In the genomic region with DNA sequence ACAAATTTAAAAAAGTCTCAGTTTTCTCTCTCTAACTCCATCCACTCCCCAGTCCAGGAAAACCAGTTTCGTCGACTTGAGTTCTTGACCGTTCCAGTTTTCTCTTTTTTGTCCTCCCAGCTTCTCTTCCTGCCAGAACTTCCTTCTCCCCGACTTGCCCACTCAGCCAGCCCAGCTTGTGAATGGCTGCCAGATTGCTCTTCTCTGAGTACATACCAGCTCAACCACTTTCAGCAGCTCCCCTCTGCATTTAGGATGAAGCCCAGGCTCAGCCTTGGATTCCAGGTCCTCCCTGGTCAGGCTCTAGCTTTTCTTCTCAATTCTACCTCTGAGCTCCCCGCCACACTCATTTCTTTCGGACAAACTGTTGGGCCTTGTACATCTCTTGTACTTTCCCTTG, we compare ENCODE assay signal across 20 cellular contexts. TPM values are rescaled to one million over a fixed set of nuclear protein-coding genes. Genes with fewer than 3 reads are reported as not detected.
A peak's percentile ranks its signal among the peaks of the same experiment; 100 is the strongest.
DNase-seq lines count a peak whose midpoint lies in the region; ATAC-seq, FAIRE-seq and TF ChIP-seq lines count a peak whose summit lies in the region.
"Had no signal": no experiment of that assay in that cellular context is flagged by ENCODE, and none has a peak within 500 bp of the region (broad histone marks: within the 10 kb centered on the region; RNA-seq: fewer than 3 reads in every experiment).

No MANE protein-coding gene starts in this region.

- TF ChIP-seq POLR2A in breast epithelium (IDR thresholded peaks at IDR 0.05): no peak

- no peaks in the 10 kb centered on the region for H3K27me3 ChIP-seq in breast epithelium

- H3K9me3 Mint-ChIP-seq in nephron: no peaks in the 10 kb centered on the region
- H3K9me3 Mint-ChIP-seq: H9 had no signal

- H3K4me1 Mint-ChIP-seq in nephron: peaks cover 38% of the 10 kb centered on the region

- H3K36me3 ChIP-seq in breast epithelium: no peaks in the 10 kb centered on the region
- H3K36me3 ChIP-seq in kidney (ENCODE audit: control insufficient read depth in 1 of 2, insufficient read depth in 2 of 2, low read length in 2 of 2): no peaks in the 10 kb centered on the region

- H3K4me3 ChIP-seq in breast epithelium: no peak overlapping the region
- peak overlapping the region; percentile 85 to 86 for H3K4me3 ChIP-seq in kidney (ENCODE audit: low read length in 2 of 2)

- no peak overlapping the region for H3K4me3 Mint-ChIP-seq in nephron
- H3K4me3 Mint-ChIP-seq: H9 had no signal

- FAIRE-seq in kidney (lab: Jason Lieb, UNC): no peak
- FAIRE-seq: A204.1 had no signal

- ATAC-seq in GM18873 (IDR thresholded peaks at IDR 0.05; ENCODE audit: low FRiP score, unreplicated experiment): no peak
- no peak for ATAC-seq in activated CD4-positive, CD25-positive, alpha-beta regulatory T cell treated with anti-CD3 and anti-CD28 coated beads, Interleukin-2, amount 50 U/mL, for 24 hours
- ATAC-seq: Panc1 had no signal

- DNase-seq in breast epithelium (ENCODE audit: low spot score in 2 of 2): peak in 1 of 2 donors; percentile 33
- DNase-seq in kidney: no peak
- DNase-seq in central memory CD4-positive, alpha-beta T cell: no peak
- no peak for DNase-seq in NCI-H345 treated with DMSO at 0.1 percent for 48 hours (lab: John Stamatoyannopoulos, UW; ENCODE audit: unreplicated experiment)
- DNase-seq: C1 segment of cervical spinal cord, COR-L47, DMS153, H9, KBM-7, NCI-H1048, NCI-H1436 treated with DMSO at 0.1 percent for 48 hours, NCI-H2029 treated with DMSO at 0.1 percent for 48 hours, NCI-H510A, NCI-H82 had no signal

- peak overlapping the region; percentile 1 to 40 (median 19) for H3K27ac Mint-ChIP-seq in nephron
- H3K27ac Mint-ChIP-seq: H9 had no signal

- H3K4me1 ChIP-seq in breast epithelium (peaks cover 0 to 7% of the 10 kb centered on the region in 2 donors), kidney (ENCODE audit: control insufficient read depth in 1 of 2, insufficient read depth in 1 of 2, low read depth in 1 of 2, low read length in 2 of 2) (peaks cover 3 to 8% of the 10 kb centered on the region in 2 donors)

- intact Hi-C loops in breast epithelium (cut with DNase I; ENCODE audit: low total_unique reads): no loop called here
- intact Hi-C loops in kidney (cut with DNase I): loop anchor here (10.0 kb wide), 1 partner anchor 49 kb away; a partner anchor contains a TSS

- H3K27ac ChIP-seq in C4-2B (peak overlapping the region; percentile 54), breast epithelium (peak overlapping the region; percentile 29 to 58), kidney (ENCODE audit: low read depth in 2 of 2, low read length in 2 of 2) (peak overlapping the region; percentile 26 to 61)

- peaks cover 12% of the 10 kb centered on the region for H3K27me3 Mint-ChIP-seq in nephron (ENCODE audit: low read depth)

- H3K36me3 Mint-ChIP-seq in nephron (ENCODE audit: low read depth): no peaks in the 10 kb centered on the region

- H3K9ac ChIP-seq in kidney (ENCODE audit: low read length in 2 of 2): peak overlapping the region in 1 of 2 donors; percentile 81

- H3K9me3 ChIP-seq in breast epithelium: no peaks in the 10 kb centered on the region
- no peaks in the 10 kb centered on the region for H3K9me3 ChIP-seq in kidney (ENCODE audit: control insufficient read depth in 1 of 2, low read length in 2 of 2)

- no peak for TF ChIP-seq CTCF in C4-2B (conservative IDR thresholded peaks at IDR 0.05)
- TF ChIP-seq CTCF in breast epithelium (IDR thresholded peaks at IDR 0.05): no peak
- TF ChIP-seq CTCF in kidney (IDR thresholded peaks at IDR 0.05; ENCODE audit: borderline replicate concordance, extremely low read depth, insufficient read depth): no peak
- no peak for TF ChIP-seq CTCF in nephron (IDR thresholded peaks at IDR 0.05; ENCODE audit: unreplicated experiment in 3 of 3)

RNA-seq across cellular contexts. Expression of a gene that starts 1.4 kb away (rescaled TPM):
- total RNA-seq in breast epithelium: 1 to 10 TPM in 1 of 3 donors, under 1 TPM in 1, not detected in 1; 0.59 to 8.2 TPM
- total RNA-seq in kidney: 2.9 TPM
- 40.6 TPM for polyA plus RNA-seq in kidney (ENCODE audit: insufficient read depth, low read depth, low replicate concordance)
- total RNA-seq: H9 had no signal

RNA-seq across cellular contexts. Expression of a gene that starts 5.8 kb away (rescaled TPM):
- total RNA-seq in breast epithelium: 10 to 100 TPM; 21.3 to 43.6 (median 40.7) TPM
- 33.3 TPM for total RNA-seq in kidney
- 49.4 TPM for polyA plus RNA-seq in kidney (ENCODE audit: insufficient read depth, low read depth, low replicate concordance)

RNA-seq across cellular contexts. Expression of a gene that starts 50.1 kb away (rescaled TPM):
- total RNA-seq in breast epithelium (10 to 100 TPM; 20.8 to 27.7 (median 23.3) TPM), kidney (29.9 TPM)
- polyA plus RNA-seq in kidney (ENCODE audit: insufficient read depth, low read depth, low replicate concordance): 36.7 TPM

RNA-seq across cellular contexts. Expression of a gene that starts 50.7 kb away (rescaled TPM):
- total RNA-seq in breast epithelium (10 to 100 TPM; 11.2 to 20.0 (median 17.7) TPM), kidney (23.8 TPM)
- polyA plus RNA-seq in kidney (ENCODE audit: insufficient read depth, low read depth, low replicate concordance): 25.6 TPM

RNA-seq across cellular contexts. Expression of a gene that starts 57.3 kb away (rescaled TPM):
- total RNA-seq in breast epithelium: 10 to 100 TPM; 10.9 to 18.4 (median 12.8) TPM
- total RNA-seq in kidney: 8.5 TPM
- 5.6 TPM for polyA plus RNA-seq in kidney (ENCODE audit: insufficient read depth, low read depth, low replicate concordance)

Comparison
In these comparisons a context has a peak if more than half of its experiments do, and no peak if none do; other contexts are left out.
1. H3K4me3 ChIP-seq: peak in kidney (2 of 2); none in breast epithelium (0 of 3).
2. Peak in every context shown above with its lines, with median percentiles within 50 percentile points of each other: H3K27ac ChIP-seq.